8 cellular contexts compared by ENCODE assay signal in the genomic region with DNA sequence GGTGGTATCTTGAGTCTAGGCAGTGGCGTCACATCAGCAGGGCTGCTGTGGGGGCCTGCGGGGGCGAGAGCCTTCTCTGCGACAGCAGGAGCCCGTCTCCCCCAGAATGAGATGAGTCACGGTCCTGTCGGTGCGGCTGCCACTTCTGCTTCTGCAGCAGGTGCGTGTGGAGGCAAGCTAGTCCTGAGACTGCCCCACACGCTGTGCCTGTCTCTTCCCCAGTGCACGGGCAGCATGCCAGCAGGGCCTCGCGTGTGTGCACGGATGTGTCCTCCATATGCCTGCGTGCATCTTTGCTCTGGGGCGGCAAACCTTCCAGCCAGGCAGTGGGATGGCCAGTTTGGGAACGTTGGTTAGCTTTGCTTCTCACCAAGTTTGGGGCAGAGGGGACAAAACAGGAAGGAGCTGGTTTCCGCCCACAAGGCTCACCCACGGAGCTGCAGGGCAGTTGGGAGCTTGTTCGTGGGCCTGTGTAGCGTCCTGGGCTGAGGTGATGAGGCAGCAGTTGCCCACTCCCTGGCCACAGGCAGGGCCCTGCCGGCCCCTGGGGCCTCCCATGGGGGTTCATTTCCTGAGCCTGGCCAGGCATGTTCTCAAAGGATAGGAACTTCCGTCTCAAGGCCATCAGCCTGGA.
DNase-seq lines count a peak whose midpoint lies in the region; ATAC-seq, FAIRE-seq and TF ChIP-seq lines count a peak whose summit lies in the region.

No MANE protein-coding gene starts in this region.

- H3K27me3 ChIP-seq in ascending aorta (no peaks in the 10 kb centered on the region), lower lobe of right lung (ENCODE audit: low read depth) (no peaks in the 10 kb centered on the region)

- FAIRE-seq in GM19239 (lab: Jason Lieb, UNC) = no peak

- H3K36me3 ChIP-seq in ascending aorta (peaks cover 18 to 29% of the 10 kb centered on the region in 2 donors), lower lobe of right lung (peaks cover 75% of the 10 kb centered on the region)

- H3K9me3 ChIP-seq in ascending aorta = no peaks in the 10 kb centered on the region
- H3K9me3 ChIP-seq in lower lobe of right lung = no peaks in the 10 kb centered on the region

- in situ Hi-C loops in ACHN (cut with HindIII; ENCODE audit: low pct_ligation_motif_present, low pct_unique_long_range_greater_than_20kb, low sequenced_read_pairs) = no loop called here

- peak overlapping the region; percentile 61 for H3K27ac ChIP-seq in ascending aorta
- peak overlapping the region; percentile 75 for H3K27ac ChIP-seq in lower lobe of right lung

- intact Hi-C loops in ascending aorta (cut with DNase I) = no loop called here
- intact Hi-C loops in lower lobe of right lung (cut with DNase I) = no loop called here

- TF ChIP-seq CTCF in ascending aorta (IDR thresholded peaks at IDR 0.05) (no peak), lower lobe of right lung (IDR thresholded peaks at IDR 0.05) (no peak)

- H3K4me1 ChIP-seq in ascending aorta (peaks cover 0 to 9% of the 10 kb centered on the region in 2 donors), lower lobe of right lung (peaks cover 51% of the 10 kb centered on the region)

- H3K4me3 ChIP-seq in ascending aorta (no peak overlapping the region), lower lobe of right lung (no peak overlapping the region)

- ATAC-seq in HG03442 (IDR thresholded peaks at IDR 0.05; ENCODE audit: unreplicated experiment) (peak; percentile 78), lower lobe of right lung (peak; percentile 79 to 81)

- peak; percentile 30 for DNase-seq in AG20443 (ENCODE audit: low spot score)
- peak; percentile 96 for DNase-seq in GM19239 (ENCODE audit: insufficient read length, low spot score)
- peak; percentile 84 for DNase-seq in T-helper 22 cell (ENCODE audit: low read depth)
- peak; percentile 71 to 88 for DNase-seq in ascending aorta (ENCODE audit: low spot score in 2 of 2)
- DNase-seq in lower lobe of right lung = peak; percentile 92
- DNase-seq in stimulated activated CD8-positive, alpha-beta memory T cell treated with anti-CD3 and anti-CD28 coated beads, Interleukin-2, amount 100 ng/mL, for 1 hour (ENCODE audit: low read depth in 2 of 2) = peak; percentile 68
- no peak for DNase-seq in ACHN
